Comparison of ENCODE assay signal across 23 cellular contexts in genomic region chr3:163138258-163138657, GRCh38.
"Had no signal": no experiment of that assay in that cellular context is flagged by ENCODE, and none has a peak within 500 bp of the region (broad histone marks: within the 10 kb centered on the region; RNA-seq: fewer than 3 reads in every experiment).

No MANE protein-coding gene starts in this region.

- H3K27ac ChIP-seq: coronary artery, dorsolateral prefrontal cortex, epithelial cell of prostate, esophagus muscularis mucosa, esophagus squamous epithelium, foreskin keratinocyte, gastrocnemius medialis, gastroesophageal sphincter, heart left ventricle, heart right ventricle had no signal

- DNase-seq: cortex of kidney; dermis blood vessel endothelial cell; dorsolateral prefrontal cortex; effector CD4-positive, alpha-beta T cell; effector CD8-positive, alpha-beta T cell; effector memory CD4-positive, alpha-beta T cell; effector memory CD8-positive, alpha-beta T cell; endodermal cell; erythroblast; esophagus squamous epithelium; foreskin fibroblast; foreskin keratinocyte; foreskin melanocyte; gastrocnemius medialis; glutamatergic neuron; head of caudate nucleus; heart left ventricle; heart right ventricle had no signal

- H3K27me3 Mint-ChIP-seq: dendritic cell treated with granulocyte-macrophage colony-stimulating factor and Interleukin-4, amounts not matched to agents 40 ng/mL and 50 ng/mL, for 4 days; effector memory CD8-positive, alpha-beta T cell had no signal

- H3K27me3 ChIP-seq: dorsolateral prefrontal cortex, esophagus muscularis mucosa, esophagus squamous epithelium, foreskin keratinocyte, gastrocnemius medialis, gastroesophageal sphincter, heart left ventricle, heart right ventricle had no signal

- H3K4me1 ChIP-seq: esophagus squamous epithelium, foreskin keratinocyte, gastrocnemius medialis, gastroesophageal sphincter, heart left ventricle, heart right ventricle had no signal

- H3K4me3 Mint-ChIP-seq: dendritic cell treated with granulocyte-macrophage colony-stimulating factor and Interleukin-4, amounts not matched to agents 40 ng/mL and 50 ng/mL, for 4 days; effector memory CD8-positive, alpha-beta T cell; endodermal cell had no signal

- H3K27ac Mint-ChIP-seq: dendritic cell treated with granulocyte-macrophage colony-stimulating factor and Interleukin-4, amounts not matched to agents 40 ng/mL and 50 ng/mL, for 4 days; effector memory CD8-positive, alpha-beta T cell; endodermal cell had no signal

- H3K9me3 ChIP-seq: esophagus muscularis mucosa, gastrocnemius medialis, gastroesophageal sphincter, heart left ventricle had no signal

- H3K9me3 Mint-ChIP-seq: endodermal cell had no signal

- H3K4me3 ChIP-seq: coronary artery, dorsolateral prefrontal cortex, esophagus muscularis mucosa, esophagus squamous epithelium, gastrocnemius medialis, gastroesophageal sphincter, heart left ventricle, heart right ventricle had no signal

- H3K36me3 ChIP-seq: esophagus muscularis mucosa, esophagus squamous epithelium, gastrocnemius medialis, gastroesophageal sphincter, heart left ventricle, heart right ventricle had no signal

- H3K4me1 Mint-ChIP-seq: endodermal cell had no signal
